9 cellular contexts compared by ENCODE assay signal in genomic region chr14:20683125-20683895, GRCh38. TPM values are rescaled to one million over a fixed set of nuclear protein-coding genes. Genes with fewer than 3 reads are reported as not detected.
DNase-seq lines count a peak whose midpoint lies in the region; ATAC-seq and TF ChIP-seq lines count a peak whose summit lies in the region.
"Had no signal": no experiment of that assay in that cellular context is flagged by ENCODE, and none has a peak within 500 bp of the region (broad histone marks: within the 10 kb centered on the region; RNA-seq: fewer than 3 reads in every experiment).

No MANE protein-coding gene starts in this region.

- no TSS peak for BruUV-seq in PC-3 (replicated peaks; lab: Mats Ljungman, UMichigan)

- no peaks in the 10 kb centered on the region for H3K36me3 Mint-ChIP-seq in activated T-cell treated with anti-CD3 and anti-CD28 coated beads, Interleukin-2, amount 50 U/mL, for 4 hours (ENCODE audit: insufficient read depth)
- H3K36me3 Mint-ChIP-seq in natural killer cell: no peaks in the 10 kb centered on the region

- CTCF ChIA-PET in PC-3 (lab: Charles Lee): no interaction called here

- peak overlapping the region; percentile 88 for H3K9ac ChIP-seq in PC-3 (ENCODE audit: low read length)

- intact Hi-C loops in PC-3 (cut with micrococcal nuclease): loop anchor here (1.0 to 2.0 kb wide), 2 partner anchors 70 to 223 kb away; partner anchors contain the start of gene PIP4P1
- intact Hi-C loops in natural killer cell (cut with micrococcal nuclease): loop anchor here (1.0 to 5.0 kb wide), 5 partner anchors 8 to 376 kb away; partner anchors contain the start of genes APEX1, OSGEP, PARP2 and TEP1

- no peak for TF ChIP-seq CTCF in PC-3 (conservative IDR thresholded peaks at IDR 0.05; ENCODE audit: low read depth, low read length)
- no peak for TF ChIP-seq CTCF in fibroblast of pulmonary artery (IDR thresholded peaks at IDR 0.05; ENCODE audit: low read length, missing control alignments)
- no peak for TF ChIP-seq CTCF in natural killer cell (IDR thresholded peaks at IDR 0.05)

- ATAC-seq in GM19372 (IDR thresholded peaks at IDR 0.05; ENCODE audit: low read depth, unreplicated experiment): peak; percentile 9
- ATAC-seq in HG03521 (IDR thresholded peaks at IDR 0.05; ENCODE audit: unreplicated experiment): peak; percentile 28
- ATAC-seq in PC-3: peak; percentile 37
- ATAC-seq in activated T-cell treated with anti-CD3 and anti-CD28 coated beads, Interleukin-2, amount 50 U/mL, for 4 hours: peak; percentile 46 to 54
- peak; percentile 45 to 68 (median 59) for ATAC-seq in natural killer cell

- H3K9me2 ChIP-seq in PC-3 (replicated peaks; ENCODE audit: low read length): no peaks in the 10 kb centered on the region

- no peaks in the 10 kb centered on the region for H3K79me2 ChIP-seq in PC-3 (ENCODE audit: low read length)

- H2AFZ ChIP-seq in PC-3 (ENCODE audit: low read length): peak overlapping the region; percentile 93

- H3K4me3 Mint-ChIP-seq in activated T-cell treated with anti-CD3 and anti-CD28 coated beads, Interleukin-2, amount 50 U/mL, for 4 hours: no peak overlapping the region
- H3K4me3 Mint-ChIP-seq in natural killer cell: no peak overlapping the region
- H3K4me3 Mint-ChIP-seq: T-helper 1 cell treated with Interleukin-12 subunit alpha and Interleukin-12 subunit beta and Interleukin-4 antibody, amounts not matched to agents 30 μg/mL and 1 μg/mL, for 36 hours had no signal

- H3F3A ChIP-seq in PC-3 (ENCODE audit: low read length, unreplicated experiment): no peaks in the 10 kb centered on the region

- no peaks in the 10 kb centered on the region for H3K9me3 Mint-ChIP-seq in activated T-cell treated with anti-CD3 and anti-CD28 coated beads, Interleukin-2, amount 50 U/mL, for 4 hours
- no peaks in the 10 kb centered on the region for H3K9me3 Mint-ChIP-seq in natural killer cell
- H3K9me3 Mint-ChIP-seq: T-helper 1 cell treated with Interleukin-12 subunit alpha and Interleukin-12 subunit beta and Interleukin-4 antibody, amounts not matched to agents 30 μg/mL and 1 μg/mL, for 36 hours had no signal

- no peaks in the 10 kb centered on the region for H3K27me3 ChIP-seq in PC-3 (ENCODE audit: low read length)

- no peak overlapping the region for H3K27ac Mint-ChIP-seq in natural killer cell
- H3K27ac Mint-ChIP-seq: T-helper 1 cell treated with Interleukin-12 subunit alpha and Interleukin-12 subunit beta and Interleukin-4 antibody, amounts not matched to agents 30 μg/mL and 1 μg/mL, for 36 hours had no signal

- H4K20me1 ChIP-seq in PC-3 (ENCODE audit: low read length): no peaks in the 10 kb centered on the region

- H3K4me1 ChIP-seq in PC-3 (ENCODE audit: insufficient read depth, low read length): peaks cover 25% of the 10 kb centered on the region

- no peaks in the 10 kb centered on the region for H3K36me3 ChIP-seq in PC-3 (ENCODE audit: low read depth, low read length)

- no peaks in the 10 kb centered on the region for H3K9me3 ChIP-seq in PC-3 (ENCODE audit: low read length)

- peaks cover 6% of the 10 kb centered on the region for H3K4me1 Mint-ChIP-seq in activated T-cell treated with anti-CD3 and anti-CD28 coated beads, Interleukin-2, amount 50 U/mL, for 4 hours (ENCODE audit: low read depth)
- no peaks in the 10 kb centered on the region for H3K4me1 Mint-ChIP-seq in natural killer cell

- POLR2A ChIA-PET in PC-3 (lab: Charles Lee; ENCODE audit: unreplicated experiment): interaction anchor here (1.0 kb wide), 1 partner anchor 341 kb away, joined by 5 read pairs; no protein-coding TSS in a partner anchor

- DNase-seq in C1 segment of cervical spinal cord (lab: John Stamatoyannopoulos, UW) (peak in 12 of 14 donors; percentile 19 to 89 (median 82)), PC-3 (peak; percentile 95), fibroblast of pulmonary artery (ENCODE audit: low read depth) (peak; percentile 94), natural killer cell (peak; percentile 73)
- peak; percentile 73 for DNase-seq in activated T-cell treated with anti-CD3 and anti-CD28 coated beads, Interleukin-2, amount 50 U/mL, for 4 hours
- peak; percentile 58 to 91 (median 77) for DNase-seq in stimulated activated naive CD4-positive, alpha-beta T cell (lab: John Stamatoyannopoulos, UW)

- H3K27me3 Mint-ChIP-seq in activated T-cell treated with anti-CD3 and anti-CD28 coated beads, Interleukin-2, amount 50 U/mL, for 4 hours (ENCODE audit: low read depth): no peaks in the 10 kb centered on the region
- H3K27me3 Mint-ChIP-seq in natural killer cell (ENCODE audit: low read depth in 2 of 2): no peaks in the 10 kb centered on the region

- peak overlapping the region; percentile 94 for H3K4me2 ChIP-seq in PC-3 (ENCODE audit: low read length)

- H3K27ac ChIP-seq in PC-3 (ENCODE audit: low read length): peak overlapping the region; percentile 80

- H3K4me3 ChIP-seq in PC-3 (ENCODE audit: low read length) (peak overlapping the region; percentile 85), fibroblast of pulmonary artery (replicated peaks; ENCODE audit: low read depth, low read length) (peak overlapping the region; percentile 83)

RNA-seq across cellular contexts. Expression of gene RNASE4, which starts 1.1 kb away (rescaled TPM):
- 5.9 and 8.5 TPM in 2 replicates for total RNA-seq in PC-3 (2014; rRNA removed)
- total RNA-seq in activated T-cell treated with anti-CD3 and anti-CD28 coated beads, Interleukin-2, amount 50 U/mL, for 4 hours: under 1 TPM; 0.08 to 0.18 (median 0.15) TPM
- total RNA-seq in natural killer cell: under 1 TPM in 2 of 3 donors, not detected in 1; 0.60 to 0.68 TPM

RNA-seq across cellular contexts. Expression of gene ANG, which starts 5.3 kb away (rescaled TPM):
- total RNA-seq in PC-3 (2014; rRNA removed) (4.8 and 6.6 TPM in 2 replicates), natural killer cell (under 1 TPM in 1 of 3 donors, not detected in 2; 0.35 TPM)
- total RNA-seq in activated T-cell treated with anti-CD3 and anti-CD28 coated beads, Interleukin-2, amount 50 U/mL, for 4 hours: under 1 TPM in 1 of 3 donors, not detected in 2; 0.19 TPM

RNA-seq across cellular contexts. Expression of gene OR6S1, which starts 41.8 kb away (rescaled TPM):
- total RNA-seq in PC-3 (2014; rRNA removed) (not detected in 2 replicates), natural killer cell (not detected)
- total RNA-seq in activated T-cell treated with anti-CD3 and anti-CD28 coated beads, Interleukin-2, amount 50 U/mL, for 4 hours: not detected

Comparison
In these comparisons a context has a peak if more than half of its experiments do, and no peak if none do; other contexts are left out.
1. Peak in every context shown above with its lines: DNase-seq, ATAC-seq, H3K4me3 ChIP-seq and H3K27ac ChIP-seq.
2. ATAC-seq: peak in every context shown above with its lines; median percentile 59 in natural killer cell; 50 in activated T-cell treated with anti-CD3 and anti-CD28 coated beads, Interleukin-2, amount 50 U/mL, for 4 hours; 37 in PC-3; 28 in HG03521; 9 in GM19372.